Comparison of ENCODE assay signal across 12 cellular contexts in the genomic region with DNA sequence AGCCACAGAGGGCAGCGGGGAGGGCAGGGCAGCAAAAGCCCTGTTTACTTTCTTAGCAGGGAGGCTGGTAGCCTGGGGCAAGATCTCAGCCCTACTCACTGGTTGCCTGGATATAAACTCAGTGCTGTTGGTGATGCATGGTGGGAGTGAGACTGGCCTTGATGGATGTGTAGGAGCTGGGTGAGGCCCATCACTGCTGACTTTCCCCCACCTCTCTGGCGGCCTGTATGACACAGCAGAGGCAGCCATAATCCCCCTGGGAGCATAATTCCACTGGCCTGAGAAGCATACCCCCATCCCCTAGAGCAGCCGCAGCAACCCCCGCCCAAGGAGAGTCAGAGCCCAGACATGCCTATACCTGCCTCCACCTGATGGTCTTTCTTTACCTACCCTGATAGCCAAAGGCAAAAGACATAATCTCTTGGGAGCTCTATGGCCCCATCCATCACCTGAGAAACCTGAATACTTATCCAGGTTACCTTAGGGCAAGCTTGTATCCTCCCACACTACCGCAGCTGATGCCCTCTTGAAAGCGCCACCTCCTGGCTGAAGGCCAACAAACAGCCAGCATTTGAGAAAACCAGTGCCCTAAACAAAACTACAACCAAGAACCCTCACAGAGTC. TPM values are rescaled to one million over a fixed set of nuclear protein-coding genes. Genes with fewer than 3 reads are reported as not detected.
DNase-seq lines count a peak whose midpoint lies in the region; ATAC-seq and TF ChIP-seq lines count a peak whose summit lies in the region.
"Had no signal": no experiment of that assay in that cellular context is flagged by ENCODE, and none has a peak within 500 bp of the region (broad histone marks: within the 10 kb centered on the region; RNA-seq: fewer than 3 reads in every experiment).

No MANE protein-coding gene starts in this region.

- H3K27me3 ChIP-seq in smooth muscle cell (ENCODE audit: low read depth) (no peaks in the 10 kb centered on the region), upper lobe of right lung (no peaks in the 10 kb centered on the region)

- TF ChIP-seq CTCF in WTC11 (IDR thresholded peaks at IDR 0.05) (no peak), smooth muscle cell (IDR thresholded peaks at IDR 0.05; ENCODE audit: borderline replicate concordance, insufficient read depth, poor library complexity, severe bottlenecking) (peak; percentile 26), upper lobe of right lung (IDR thresholded peaks at IDR 0.05) (no peak)

- no peak overlapping the region for H2AFZ ChIP-seq in smooth muscle cell (ENCODE audit: low read depth)

- H3F3A ChIP-seq in smooth muscle cell (ENCODE audit: low read depth) = no peaks in the 10 kb centered on the region

- no peaks in the 10 kb centered on the region for H3K4me1 Mint-ChIP-seq in activated CD4-positive, alpha-beta T cell treated with anti-CD3 and anti-CD28 coated beads, Interleukin-2, amount 10 ng/mL, durations not matched to agents 24 days and 14 days
- H3K4me1 Mint-ChIP-seq in WTC11 = peaks cover 16% of the 10 kb centered on the region

- H3K36me3 ChIP-seq in smooth muscle cell (ENCODE audit: low read depth) (no peaks in the 10 kb centered on the region), upper lobe of right lung (no peaks in the 10 kb centered on the region)
- H3K36me3 ChIP-seq: thoracic aorta had no signal

- H3K36me3 Mint-ChIP-seq in activated CD4-positive, alpha-beta T cell treated with anti-CD3 and anti-CD28 coated beads, Interleukin-2, amount 10 ng/mL, durations not matched to agents 24 days and 14 days (ENCODE audit: low read depth) = no peaks in the 10 kb centered on the region
- H3K36me3 Mint-ChIP-seq in WTC11 = no peaks in the 10 kb centered on the region

- no peaks in the 10 kb centered on the region for H3K79me2 ChIP-seq in smooth muscle cell (ENCODE audit: low read depth)

- no peaks in the 10 kb centered on the region for H3K9me3 ChIP-seq in smooth muscle cell (replicated peaks; ENCODE audit: low read depth)
- H3K9me3 ChIP-seq in upper lobe of right lung = peaks cover 3% of the 10 kb centered on the region

- H3K4me3 Mint-ChIP-seq in activated CD4-positive, alpha-beta T cell treated with anti-CD3 and anti-CD28 coated beads, Interleukin-2, amount 10 ng/mL, durations not matched to agents 24 days and 14 days = no peak overlapping the region
- H3K4me3 Mint-ChIP-seq in WTC11 = no peak overlapping the region
- H3K4me3 Mint-ChIP-seq: T-helper 1 cell treated with Interleukin-12 subunit alpha and Interleukin-12 subunit beta and Interleukin-4 antibody, amounts not matched to agents 30 μg/mL and 1 μg/mL, for 36 hours had no signal

- CTCF ChIA-PET in WTC11 (lab: Charles Lee) = interaction anchor here (0.9 to 2.2 kb wide), 10 partner anchors 9 to 298 kb away, joined by 3 to 19 read pairs (median 4); no protein-coding TSS in a partner anchor

- H3K4me3 ChIP-seq in smooth muscle cell (no peak overlapping the region), upper lobe of right lung (no peak overlapping the region)
- H3K4me3 ChIP-seq: thoracic aorta had no signal

- H3K4me2 ChIP-seq in smooth muscle cell = no peak overlapping the region

- H3K9ac ChIP-seq in smooth muscle cell (ENCODE audit: low read depth) = no peak overlapping the region

- no peak overlapping the region for H3K27ac Mint-ChIP-seq in activated CD4-positive, alpha-beta T cell treated with anti-CD3 and anti-CD28 coated beads, Interleukin-2, amount 10 ng/mL, durations not matched to agents 24 days and 14 days
- no peak overlapping the region for H3K27ac Mint-ChIP-seq in WTC11
- H3K27ac Mint-ChIP-seq: T-helper 1 cell treated with Interleukin-12 subunit alpha and Interleukin-12 subunit beta and Interleukin-4 antibody, amounts not matched to agents 30 μg/mL and 1 μg/mL, for 36 hours had no signal

- 65% methylated on average over 6 of the region's 6 CpGs for WGBS in smooth muscle cell (ENCODE audit: low lambda C conversion rate)

- no peaks in the 10 kb centered on the region for H3K4me1 ChIP-seq in smooth muscle cell (ENCODE audit: low read depth)
- no peaks in the 10 kb centered on the region for H3K4me1 ChIP-seq in upper lobe of right lung

- intact Hi-C loops in activated CD4-positive, alpha-beta T cell treated with anti-CD3 and anti-CD28 coated beads, Interleukin-2, amount 10 ng/mL, durations not matched to agents 24 days and 14 days (cut with micrococcal nuclease) = no loop called here
- intact Hi-C loops in upper lobe of right lung (cut with DNase I) = no loop called here

- DNase-seq in activated CD4-positive, alpha-beta T cell treated with anti-CD3 and anti-CD28 coated beads, Interleukin-2, amount 10 ng/mL, durations not matched to agents 24 days and 14 days = peak; percentile 66
- no peak for DNase-seq in activated CD4-positive, alpha-beta T cell treated with anti-CD3 and anti-CD28 coated beads, Interleukin-2, amount 50 U/mL, for 4 hours
- DNase-seq in NCI-H1105 treated with DMSO at 0.1 percent for 48 hours (lab: John Stamatoyannopoulos, UW) (peak; percentile 35), WTC11 (ENCODE audit: low spot score) (peak; percentile 54), smooth muscle cell (lab: John Stamatoyannopoulos, UW; ENCODE audit: unreplicated experiment) (no peak), upper lobe of right lung (no peak), D341Med (ENCODE audit: low spot score) (no peak), NCI-H2029 treated with DMSO at 0.1 percent for 48 hours (lab: John Stamatoyannopoulos, UW) (no peak)
- DNase-seq: NCI-H510A treated with DMSO at 0.1 percent for 48 hours had no signal

- H4K20me1 ChIP-seq in smooth muscle cell (ENCODE audit: low read depth) = no peaks in the 10 kb centered on the region

- H3K27me3 Mint-ChIP-seq in activated CD4-positive, alpha-beta T cell treated with anti-CD3 and anti-CD28 coated beads, Interleukin-2, amount 10 ng/mL, durations not matched to agents 24 days and 14 days = peaks cover 25% of the 10 kb centered on the region
- no peaks in the 10 kb centered on the region for H3K27me3 Mint-ChIP-seq in WTC11 (ENCODE audit: low read depth)

- ATAC-seq in WTC11 = peak; percentile 90
- no peak for ATAC-seq in upper lobe of right lung

- POLR2A ChIA-PET in WTC11 (lab: Charles Lee) = interaction anchor here (0.7 kb wide), 1 partner anchor 88 kb away, joined by 3 read pairs; no protein-coding TSS in a partner anchor

- H3K9me3 Mint-ChIP-seq in activated CD4-positive, alpha-beta T cell treated with anti-CD3 and anti-CD28 coated beads, Interleukin-2, amount 10 ng/mL, durations not matched to agents 24 days and 14 days = no peaks in the 10 kb centered on the region
- peaks cover 7% of the 10 kb centered on the region for H3K9me3 Mint-ChIP-seq in WTC11
- H3K9me3 Mint-ChIP-seq: T-helper 1 cell treated with Interleukin-12 subunit alpha and Interleukin-12 subunit beta and Interleukin-4 antibody, amounts not matched to agents 30 μg/mL and 1 μg/mL, for 36 hours had no signal

- no peak overlapping the region for H3K27ac ChIP-seq in smooth muscle cell (ENCODE audit: low read depth)
- no peak overlapping the region for H3K27ac ChIP-seq in upper lobe of right lung
- H3K27ac ChIP-seq: thoracic aorta had no signal

TF ChIP-seq in WTC11, 78 proteins besides CTCF, POLR2A, EP300 and RAD21:
- no peak for TF ChIP-seq NFATC4 (CRISPR knock-in tag; IDR thresholded peaks at IDR 0.05)
- TF ChIP-seq ATF3 (CRISPR knock-in tag; conservative IDR thresholded peaks at IDR 0.05) = no peak
- no peak for TF ChIP-seq ATF1 (CRISPR knock-in tag; IDR thresholded peaks at IDR 0.05)
- no peak for TF ChIP-seq TEAD4 (CRISPR knock-in tag; IDR thresholded peaks at IDR 0.05)
- TF ChIP-seq GTF2I (CRISPR knock-in tag; conservative IDR thresholded peaks at IDR 0.05) = no peak
- TF ChIP-seq CREM (CRISPR knock-in tag; IDR thresholded peaks at IDR 0.05) = no peak
- TF ChIP-seq CBFB (CRISPR knock-in tag; IDR thresholded peaks at IDR 0.05; ENCODE audit: low read depth) = no peak
- no peak for TF ChIP-seq NR2C2 (CRISPR knock-in tag; IDR thresholded peaks at IDR 0.05)
- no peak for TF ChIP-seq ZNF512 (CRISPR knock-in tag; IDR thresholded peaks at IDR 0.05; ENCODE audit: borderline replicate concordance)

RNA-seq across cellular contexts. Expression of gene DNAI7, which starts 59.3 kb away (rescaled TPM):
- not detected in 2 replicates for total RNA-seq in activated CD4-positive, alpha-beta T cell treated with anti-CD3 and anti-CD28 coated beads, Interleukin-2, amount 10 ng/mL, durations not matched to agents 24 days and 14 days
- total RNA-seq in WTC11 (2021) = 0.25 TPM in 1 of 3 replicates, not detected in the others
- not detected in 2 replicates for total RNA-seq in smooth muscle cell
- polyA plus RNA-seq in smooth muscle cell = not detected in 2 replicates
- total RNA-seq in upper lobe of right lung = 0.49 TPM
- total RNA-seq: dermis microvascular lymphatic vessel endothelial cell, thoracic aorta had no signal

RNA-seq across cellular contexts. Expression of gene ETFRF1, which starts 59.4 kb away (rescaled TPM):
- 9.9 TPM in 2 replicates for total RNA-seq in activated CD4-positive, alpha-beta T cell treated with anti-CD3 and anti-CD28 coated beads, Interleukin-2, amount 10 ng/mL, durations not matched to agents 24 days and 14 days
- total RNA-seq in WTC11 (2021) = 5.9 to 7.4 TPM (median 7.1 TPM) in 3 replicates
- total RNA-seq in smooth muscle cell = 18.6 and 20.4 TPM in 2 replicates
- 11.2 and 14.9 TPM in 2 replicates for polyA plus RNA-seq in smooth muscle cell
- total RNA-seq in upper lobe of right lung = 21.9 TPM

Comparison
In these comparisons a context has a peak if more than half of its experiments do, and no peak if none do; other contexts are left out.
1. DNase-seq: peak in activated CD4-positive, alpha-beta T cell treated with anti-CD3 and anti-CD28 coated beads, Interleukin-2, amount 10 ng/mL, durations not matched to agents 24 days and 14 days (single experiment), NCI-H1105 treated with DMSO at 0.1 percent for 48 hours (single experiment) and WTC11 (single experiment); none in activated CD4-positive, alpha-beta T cell treated with anti-CD3 and anti-CD28 coated beads, Interleukin-2, amount 50 U/mL, for 4 hours (0 of 2), smooth muscle cell (single experiment), upper lobe of right lung (single experiment), D341Med (single experiment) and NCI-H2029 treated with DMSO at 0.1 percent for 48 hours (single experiment).